1 cellular context compared by ENCODE assay signal in the genomic region with DNA sequence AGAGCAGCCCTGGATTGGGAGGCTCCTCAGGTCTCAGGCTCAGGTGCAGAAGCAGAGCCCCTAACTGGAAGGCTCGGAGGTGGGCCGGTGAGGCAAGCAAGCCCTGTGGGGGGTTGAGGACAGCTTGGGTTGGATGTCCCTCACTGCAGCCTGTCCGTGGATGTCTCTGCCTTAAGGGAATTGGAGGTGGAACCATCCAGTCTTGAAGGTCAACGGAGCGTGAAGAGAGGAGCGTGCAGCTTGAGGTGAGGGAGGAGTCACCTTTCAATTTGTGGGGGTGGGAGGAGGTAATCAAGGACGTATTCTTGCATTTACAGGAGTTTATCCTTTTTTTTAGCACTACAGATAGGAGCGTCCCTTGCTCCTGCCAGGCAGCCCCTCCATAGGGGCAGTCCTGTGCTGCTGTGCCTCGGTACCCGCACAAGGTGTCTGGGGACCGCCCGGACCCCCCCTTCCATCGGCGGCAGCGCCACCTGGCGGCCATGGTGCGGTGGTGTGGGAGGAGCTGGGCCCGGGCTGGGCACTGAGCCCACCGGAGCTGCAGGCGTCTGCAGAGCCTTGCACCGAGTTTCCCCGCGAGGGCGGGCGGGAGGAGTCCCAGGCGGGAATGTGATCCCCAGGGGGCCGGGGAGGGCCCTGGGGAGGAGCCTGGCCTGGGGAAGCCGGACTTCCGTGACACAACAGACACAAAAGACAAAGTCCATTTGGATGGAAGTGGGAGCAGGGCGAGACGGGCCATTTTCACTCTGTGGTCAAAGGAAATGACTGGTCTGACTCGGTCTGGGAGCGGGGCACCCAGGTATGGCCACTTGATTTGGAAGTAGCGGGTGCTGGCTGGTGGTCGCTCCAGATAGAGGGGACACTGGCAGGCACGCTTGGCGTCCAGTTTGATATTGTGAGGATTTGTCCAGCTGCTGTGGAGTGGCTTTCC.
TF ChIP-seq lines count a peak whose summit lies in the region.

No MANE protein-coding gene starts in this region.

TF ChIP-seq in HepG2, 621 proteins besides CTCF, POLR2A, EP300 and RAD21 (continued from another document and continues in another):
- TF ChIP-seq, protein P1, sequence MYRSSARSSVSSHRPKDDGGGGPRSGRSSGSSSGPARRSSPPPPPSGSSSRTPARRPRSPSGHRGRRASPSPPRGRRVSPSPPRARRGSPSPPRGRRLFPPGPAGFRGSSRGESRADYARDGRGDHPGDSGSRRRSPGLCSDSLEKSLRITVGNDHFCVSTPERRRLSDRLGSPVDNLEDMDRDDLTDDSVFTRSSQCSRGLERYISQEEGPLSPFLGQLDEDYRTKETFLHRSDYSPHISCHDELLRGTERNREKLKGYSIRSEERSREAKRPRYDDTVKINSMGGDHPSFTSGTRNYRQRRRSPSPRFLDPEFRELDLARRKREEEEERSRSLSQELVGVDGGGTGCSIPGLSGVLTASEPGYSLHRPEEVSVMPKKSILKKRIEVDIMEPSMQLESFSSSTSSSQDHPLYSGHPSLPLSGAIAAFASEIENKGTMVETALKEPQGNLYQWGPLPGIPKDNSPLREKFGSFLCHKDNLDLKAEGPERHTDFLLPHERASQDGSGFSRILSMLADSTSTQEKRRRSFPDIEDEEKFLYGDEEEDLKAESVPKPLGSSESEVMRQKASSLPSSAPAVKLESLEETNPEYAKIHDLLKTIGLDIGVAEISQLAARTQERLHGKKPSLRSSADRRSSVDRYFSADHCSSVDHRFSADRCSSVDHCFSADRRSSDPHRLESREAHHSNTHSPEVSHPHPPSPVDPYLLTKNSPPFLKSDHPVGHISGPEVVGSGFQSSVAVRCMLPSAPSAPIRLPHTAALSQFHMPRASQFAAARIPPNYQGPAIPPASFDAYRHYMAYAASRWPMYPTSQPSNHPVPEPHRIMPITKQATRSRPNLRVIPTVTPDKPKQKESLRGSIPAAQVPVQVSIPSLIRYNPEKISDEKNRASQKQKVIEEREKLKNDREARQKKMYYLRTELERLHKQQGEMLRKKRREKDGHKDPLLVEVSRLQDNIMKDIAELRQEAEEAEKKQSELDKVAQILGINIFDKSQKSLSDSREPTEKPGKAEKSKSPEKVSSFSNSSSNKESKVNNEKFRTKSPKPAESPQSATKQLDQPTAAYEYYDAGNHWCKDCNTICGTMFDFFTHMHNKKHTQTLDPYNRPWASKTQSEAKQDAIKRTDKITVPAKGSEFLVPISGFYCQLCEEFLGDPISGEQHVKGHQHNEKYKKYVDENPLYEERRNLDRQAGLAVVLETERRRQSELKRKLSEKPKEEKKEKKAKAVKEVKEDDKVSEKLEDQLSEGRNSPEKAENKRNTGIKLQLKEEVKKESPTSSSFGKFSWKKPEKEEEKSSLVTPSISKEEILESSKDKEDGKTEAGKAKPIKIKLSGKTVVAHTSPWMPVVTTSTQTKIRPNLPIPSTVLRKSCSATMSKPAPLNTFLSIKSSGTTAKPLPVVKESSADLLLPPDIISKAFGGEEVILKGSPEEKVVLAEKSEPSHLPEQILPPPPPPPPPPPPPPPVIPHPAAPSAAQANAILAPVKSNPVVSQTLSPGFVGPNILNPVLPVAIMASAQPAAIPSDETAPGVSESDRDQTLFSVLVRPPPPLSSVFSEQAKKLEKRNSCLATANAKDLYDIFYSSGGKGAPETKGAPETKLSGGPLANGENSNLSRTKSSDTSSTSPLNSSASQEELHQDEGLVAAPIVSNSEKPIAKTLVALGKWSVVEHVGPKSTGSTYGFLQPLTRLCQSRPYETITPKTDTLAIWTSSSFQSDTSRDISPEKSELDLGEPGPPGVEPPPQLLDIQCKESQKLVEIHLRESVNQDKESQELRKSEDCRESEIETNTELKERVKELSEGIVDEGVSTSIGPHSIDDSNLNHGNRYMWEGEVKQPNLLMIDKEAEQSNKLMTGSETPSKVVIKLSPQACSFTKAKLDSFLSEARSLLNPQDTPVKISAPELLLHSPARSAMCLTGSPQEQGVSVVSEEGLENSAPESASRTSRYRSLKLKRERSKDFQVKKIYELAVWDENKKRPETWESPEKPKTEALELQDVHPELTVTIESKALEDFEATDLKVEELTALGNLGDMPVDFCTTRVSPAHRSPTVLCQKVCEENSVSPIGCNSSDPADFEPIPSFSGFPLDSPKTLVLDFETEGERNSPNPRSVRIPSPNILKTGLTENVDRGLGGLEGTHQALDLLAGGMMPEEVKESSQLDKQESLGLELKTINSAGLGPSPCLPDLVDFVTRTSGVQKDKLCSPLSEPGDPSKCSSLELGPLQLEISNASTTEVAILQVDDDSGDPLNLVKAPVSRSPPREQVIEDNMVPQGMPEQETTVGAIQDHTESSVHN (CRISPR knock-in tag; IDR thresholded peaks at IDR 0.05), result peak; percentile 32; the same call in 1 of the 2 replicates
- TF ChIP-seq KDM4B (CRISPR knock-in tag; IDR thresholded peaks at IDR 0.05) (peak; percentile 83; the same call in 1 of the 2 replicates), ZNF557 (CRISPR knock-in tag; IDR thresholded peaks at IDR 0.05) (0 out of 2 replicates have a peak, but pooled peaks have one; percentile 63), JUNB (CRISPR knock-in tag; IDR thresholded peaks at IDR 0.05; ENCODE audit: borderline replicate concordance) (no peak), YY1 (IDR thresholded peaks at IDR 0.05; ENCODE audit: insufficient read depth, insufficient replicate concordance, low read depth, low read length) (no peak), ZNF569 (CRISPR knock-in tag; IDR thresholded peaks at IDR 0.05; ENCODE audit: borderline replicate concordance) (0 out of 2 replicates have a peak, but pooled peaks have one; percentile 35), NCOA2 (CRISPR knock-in tag; IDR thresholded peaks at IDR 0.05) (peak; percentile 50; the same call in 1 of the 2 replicates), CENPX (CRISPR knock-in tag; IDR thresholded peaks at IDR 0.05) (no peak), TARDBP (CRISPR knock-in tag; IDR thresholded peaks at IDR 0.05) (peak; percentile 97), KAT7 (CRISPR knock-in tag; IDR thresholded peaks at IDR 0.05; ENCODE audit: borderline replicate concordance) (peak; percentile 92), KDM2A (CRISPR knock-in tag; IDR thresholded peaks at IDR 0.05; ENCODE audit: borderline replicate concordance, low read depth) (peak; percentile 84), ZNF343 (CRISPR knock-in tag; IDR thresholded peaks at IDR 0.05) (no peak; the same call in 1 of the 2 replicates), TEAD3 (CRISPR knock-in tag; optimal IDR thresholded peaks at IDR 0.05; ENCODE audit: borderline replicate concordance) (peak; percentile 94), ZNF768 (CRISPR knock-in tag; IDR thresholded peaks at IDR 0.05) (peak; percentile 71; the same call in 1 of the 2 replicates), SPEN (CRISPR knock-in tag; IDR thresholded peaks at IDR 0.05; ENCODE audit: low read depth) (peak; percentile 83), HOXA5 (CRISPR knock-in tag; IDR thresholded peaks at IDR 0.05) (peak; percentile 67; the same call in 1 of the 2 replicates), ZNF383 (CRISPR knock-in tag; IDR thresholded peaks at IDR 0.05; ENCODE audit: borderline replicate concordance) (no peak), ZNF761 (CRISPR knock-in tag; conservative IDR thresholded peaks at IDR 0.05) (peak; percentile 99), ZNF484 (CRISPR knock-in tag; IDR thresholded peaks at IDR 0.05; ENCODE audit: borderline replicate concordance, low read depth) (no peak), ZNF703 (CRISPR knock-in tag; IDR thresholded peaks at IDR 0.05; ENCODE audit: borderline replicate concordance) (peak; percentile 34; the same call in 1 of the 2 replicates), ADNP (CRISPR knock-in tag; IDR thresholded peaks at IDR 0.05) (no peak), GTF2F1 (IDR thresholded peaks at IDR 0.05; ENCODE audit: low read length) (peak; percentile 64; the same call in 1 of the 2 replicates), BRD4 (CRISPR knock-in tag; IDR thresholded peaks at IDR 0.05) (peak; percentile 97), HNRNPL (IDR thresholded peaks at IDR 0.05; ENCODE audit: low read depth, low read length) (0 out of 2 replicates have a peak, but pooled peaks have one; percentile 65), ZNF17 (CRISPR knock-in tag; IDR thresholded peaks at IDR 0.05) (no peak), ZNF605 (CRISPR knock-in tag; IDR thresholded peaks at IDR 0.05) (peak; percentile 70), ZNF333 (CRISPR knock-in tag; IDR thresholded peaks at IDR 0.05; ENCODE audit: borderline replicate concordance) (no peak), GZF1 (CRISPR knock-in tag; IDR thresholded peaks at IDR 0.05) (no peak), ZNF160 (CRISPR knock-in tag; IDR thresholded peaks at IDR 0.05) (peak; percentile 85; the same call in 1 of the 2 replicates)
- TF ChIP-seq, protein P2, sequence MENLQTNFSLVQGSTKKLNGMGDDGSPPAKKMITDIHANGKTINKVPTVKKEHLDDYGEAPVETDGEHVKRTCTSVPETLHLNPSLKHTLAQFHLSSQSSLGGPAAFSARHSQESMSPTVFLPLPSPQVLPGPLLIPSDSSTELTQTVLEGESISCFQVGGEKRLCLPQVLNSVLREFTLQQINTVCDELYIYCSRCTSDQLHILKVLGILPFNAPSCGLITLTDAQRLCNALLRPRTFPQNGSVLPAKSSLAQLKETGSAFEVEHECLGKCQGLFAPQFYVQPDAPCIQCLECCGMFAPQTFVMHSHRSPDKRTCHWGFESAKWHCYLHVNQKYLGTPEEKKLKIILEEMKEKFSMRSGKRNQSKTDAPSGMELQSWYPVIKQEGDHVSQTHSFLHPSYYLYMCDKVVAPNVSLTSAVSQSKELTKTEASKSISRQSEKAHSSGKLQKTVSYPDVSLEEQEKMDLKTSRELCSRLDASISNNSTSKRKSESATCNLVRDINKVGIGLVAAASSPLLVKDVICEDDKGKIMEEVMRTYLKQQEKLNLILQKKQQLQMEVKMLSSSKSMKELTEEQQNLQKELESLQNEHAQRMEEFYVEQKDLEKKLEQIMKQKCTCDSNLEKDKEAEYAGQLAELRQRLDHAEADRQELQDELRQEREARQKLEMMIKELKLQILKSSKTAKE (CRISPR knock-in tag; IDR thresholded peaks at IDR 0.05; ENCODE audit: borderline replicate concordance), result no peak
- TF ChIP-seq, protein P3, sequence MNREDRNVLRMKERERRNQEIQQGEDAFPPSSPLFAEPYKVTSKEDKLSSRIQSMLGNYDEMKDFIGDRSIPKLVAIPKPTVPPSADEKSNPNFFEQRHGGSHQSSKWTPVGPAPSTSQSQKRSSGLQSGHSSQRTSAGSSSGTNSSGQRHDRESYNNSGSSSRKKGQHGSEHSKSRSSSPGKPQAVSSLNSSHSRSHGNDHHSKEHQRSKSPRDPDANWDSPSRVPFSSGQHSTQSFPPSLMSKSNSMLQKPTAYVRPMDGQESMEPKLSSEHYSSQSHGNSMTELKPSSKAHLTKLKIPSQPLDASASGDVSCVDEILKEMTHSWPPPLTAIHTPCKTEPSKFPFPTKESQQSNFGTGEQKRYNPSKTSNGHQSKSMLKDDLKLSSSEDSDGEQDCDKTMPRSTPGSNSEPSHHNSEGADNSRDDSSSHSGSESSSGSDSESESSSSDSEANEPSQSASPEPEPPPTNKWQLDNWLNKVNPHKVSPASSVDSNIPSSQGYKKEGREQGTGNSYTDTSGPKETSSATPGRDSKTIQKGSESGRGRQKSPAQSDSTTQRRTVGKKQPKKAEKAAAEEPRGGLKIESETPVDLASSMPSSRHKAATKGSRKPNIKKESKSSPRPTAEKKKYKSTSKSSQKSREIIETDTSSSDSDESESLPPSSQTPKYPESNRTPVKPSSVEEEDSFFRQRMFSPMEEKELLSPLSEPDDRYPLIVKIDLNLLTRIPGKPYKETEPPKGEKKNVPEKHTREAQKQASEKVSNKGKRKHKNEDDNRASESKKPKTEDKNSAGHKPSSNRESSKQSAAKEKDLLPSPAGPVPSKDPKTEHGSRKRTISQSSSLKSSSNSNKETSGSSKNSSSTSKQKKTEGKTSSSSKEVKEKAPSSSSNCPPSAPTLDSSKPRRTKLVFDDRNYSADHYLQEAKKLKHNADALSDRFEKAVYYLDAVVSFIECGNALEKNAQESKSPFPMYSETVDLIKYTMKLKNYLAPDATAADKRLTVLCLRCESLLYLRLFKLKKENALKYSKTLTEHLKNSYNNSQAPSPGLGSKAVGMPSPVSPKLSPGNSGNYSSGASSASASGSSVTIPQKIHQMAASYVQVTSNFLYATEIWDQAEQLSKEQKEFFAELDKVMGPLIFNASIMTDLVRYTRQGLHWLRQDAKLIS (CRISPR knock-in tag; IDR thresholded peaks at IDR 0.05), result no peak; the same call in 1 of the 2 replicates
- TF ChIP-seq, protein P4, sequence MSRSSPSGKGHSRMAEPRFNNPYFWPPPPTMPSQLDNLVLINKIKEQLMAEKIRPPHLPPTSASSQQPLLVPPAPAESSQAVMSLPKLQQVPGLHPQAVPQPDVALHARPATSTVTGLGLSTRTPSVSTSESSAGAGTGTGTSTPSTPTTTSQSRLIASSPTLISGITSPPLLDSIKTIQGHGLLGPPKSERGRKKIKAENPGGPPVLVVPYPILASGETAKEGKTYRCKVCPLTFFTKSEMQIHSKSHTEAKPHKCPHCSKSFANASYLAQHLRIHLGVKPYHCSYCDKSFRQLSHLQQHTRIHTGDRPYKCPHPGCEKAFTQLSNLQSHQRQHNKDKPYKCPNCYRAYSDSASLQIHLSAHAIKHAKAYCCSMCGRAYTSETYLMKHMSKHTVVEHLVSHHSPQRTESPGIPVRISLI (CRISPR knock-in tag; IDR thresholded peaks at IDR 0.05; ENCODE audit: borderline replicate concordance), result no peak; the same call in 1 of the 2 replicates
- TF ChIP-seq, protein P5, sequence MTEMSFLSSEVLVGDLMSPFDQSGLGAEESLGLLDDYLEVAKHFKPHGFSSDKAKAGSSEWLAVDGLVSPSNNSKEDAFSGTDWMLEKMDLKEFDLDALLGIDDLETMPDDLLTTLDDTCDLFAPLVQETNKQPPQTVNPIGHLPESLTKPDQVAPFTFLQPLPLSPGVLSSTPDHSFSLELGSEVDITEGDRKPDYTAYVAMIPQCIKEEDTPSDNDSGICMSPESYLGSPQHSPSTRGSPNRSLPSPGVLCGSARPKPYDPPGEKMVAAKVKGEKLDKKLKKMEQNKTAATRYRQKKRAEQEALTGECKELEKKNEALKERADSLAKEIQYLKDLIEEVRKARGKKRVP (CRISPR knock-in tag; IDR thresholded peaks at IDR 0.05), result no peak
- TF ChIP-seq, protein P6, sequence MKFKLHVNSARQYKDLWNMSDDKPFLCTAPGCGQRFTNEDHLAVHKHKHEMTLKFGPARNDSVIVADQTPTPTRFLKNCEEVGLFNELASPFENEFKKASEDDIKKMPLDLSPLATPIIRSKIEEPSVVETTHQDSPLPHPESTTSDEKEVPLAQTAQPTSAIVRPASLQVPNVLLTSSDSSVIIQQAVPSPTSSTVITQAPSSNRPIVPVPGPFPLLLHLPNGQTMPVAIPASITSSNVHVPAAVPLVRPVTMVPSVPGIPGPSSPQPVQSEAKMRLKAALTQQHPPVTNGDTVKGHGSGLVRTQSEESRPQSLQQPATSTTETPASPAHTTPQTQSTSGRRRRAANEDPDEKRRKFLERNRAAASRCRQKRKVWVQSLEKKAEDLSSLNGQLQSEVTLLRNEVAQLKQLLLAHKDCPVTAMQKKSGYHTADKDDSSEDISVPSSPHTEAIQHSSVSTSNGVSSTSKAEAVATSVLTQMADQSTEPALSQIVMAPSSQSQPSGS (CRISPR knock-in tag; IDR thresholded peaks at IDR 0.05), result peak; percentile 19; the same call in 1 of the 2 replicates
- TF ChIP-seq, protein P7, sequence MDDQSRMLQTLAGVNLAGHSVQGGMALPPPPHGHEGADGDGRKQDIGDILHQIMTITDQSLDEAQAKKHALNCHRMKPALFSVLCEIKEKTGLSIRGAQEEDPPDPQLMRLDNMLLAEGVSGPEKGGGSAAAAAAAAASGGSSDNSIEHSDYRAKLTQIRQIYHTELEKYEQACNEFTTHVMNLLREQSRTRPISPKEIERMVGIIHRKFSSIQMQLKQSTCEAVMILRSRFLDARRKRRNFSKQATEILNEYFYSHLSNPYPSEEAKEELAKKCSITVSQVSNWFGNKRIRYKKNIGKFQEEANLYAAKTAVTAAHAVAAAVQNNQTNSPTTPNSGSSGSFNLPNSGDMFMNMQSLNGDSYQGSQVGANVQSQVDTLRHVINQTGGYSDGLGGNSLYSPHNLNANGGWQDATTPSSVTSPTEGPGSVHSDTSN (CRISPR knock-in tag; IDR thresholded peaks at IDR 0.05; ENCODE audit: borderline replicate concordance), result peak; percentile 78; the same call in 1 of the 2 replicates
